20 cellular contexts compared by ENCODE assay signal in genomic region chr2:9837451-9837850, GRCh38. TPM values are rescaled to one million over a fixed set of nuclear protein-coding genes. Genes with fewer than 3 reads are reported as not detected.
A peak's percentile ranks its signal among the peaks of the same experiment; 100 is the strongest.
DNase-seq lines count a peak whose midpoint lies in the region; ATAC-seq, FAIRE-seq and TF ChIP-seq lines count a peak whose summit lies in the region.
"Had no signal": no experiment of that assay in that cellular context is flagged by ENCODE, and none has a peak within 500 bp of the region (broad histone marks: within the 10 kb centered on the region; RNA-seq: fewer than 3 reads in every experiment).

No MANE protein-coding gene starts in this region.

- H4K91ac ChIP-seq in mesenchymal stem cell (ENCODE audit: low read length) = no peak overlapping the region

- WGBS in mesenchymal stem cell = 96% methylated on average over 4 of the region's 4 CpGs
- 84 to 94% (median 92%) methylated on average over 4 of the region's 4 CpGs for WGBS in adrenal gland, 4 donors

- no peak overlapping the region for H2BK15ac ChIP-seq in mesenchymal stem cell (ENCODE audit: low read depth, poor library complexity, severe bottlenecking)

- DNase-seq in HFFc6 (no peak), bronchial epithelial cell (ENCODE audit: low read depth) (peak; percentile 58), mesenchymal stem cell (peak; percentile 15), HTR-8/SVneo (ENCODE audit: insufficient read length, low spot score) (no peak), adrenal gland (no peak), natural killer cell (no peak)
- no peak for DNase-seq in effector memory CD4-positive, alpha-beta T cell
- DNase-seq: CD8-positive, alpha-beta T cell; DMS53; EL; NCI-H1105 treated with DMSO at 0.1 percent for 48 hours; NCI-H1694 treated with DMSO at 0.1 percent for 48 hours; NCI-H2107; NCI-H345; NCI-H524 treated with DMSO at 0.1 percent for 48 hours; RPMI8226 had no signal

- no peak overlapping the region; the same call in 1 of the 2 replicates for H3K4me3 Mint-ChIP-seq in HFFc6
- H3K4me3 Mint-ChIP-seq in natural killer cell = no peak overlapping the region
- H3K4me3 Mint-ChIP-seq: CD8-positive, alpha-beta T cell; GM23338 had no signal

- H3K4ac ChIP-seq in mesenchymal stem cell (ENCODE audit: low read depth in 1 of 2, low read length in 2 of 2) = no peak overlapping the region

- H3K36me3 ChIP-seq in bronchial epithelial cell (ENCODE audit: control insufficient read depth, insufficient read depth, low read length) (no peaks in the 10 kb centered on the region), mesenchymal stem cell (ENCODE audit: control insufficient read depth in 1 of 2, insufficient read depth in 2 of 2, low read depth in 1 of 2, low read length in 2 of 2) (no peaks in the 10 kb centered on the region), skeletal muscle tissue (ENCODE audit: control insufficient read depth in 3 of 3, insufficient read depth in 3 of 3, low read length in 3 of 3) (no peaks in the 10 kb centered on the region), adrenal gland (replicated peaks in 1 of 2) (no peaks in the 10 kb centered on the region)
- no peaks in the 10 kb centered on the region for H3K36me3 ChIP-seq in effector memory CD4-positive, alpha-beta T cell (ENCODE audit: control insufficient read depth, insufficient read depth, low read length)
- H3K36me3 ChIP-seq: BLaER1 treated with 17β-estradiol and CSF1 and Interleukin-3, amounts not matched to agents 10 nM and 100 nM had no signal

- H2BK12ac ChIP-seq in mesenchymal stem cell (ENCODE audit: low read length in 2 of 2) = no peak overlapping the region

- no peak overlapping the region for H2BK120ac ChIP-seq in mesenchymal stem cell (ENCODE audit: low read depth, low read length)

- H3K4me3 ChIP-seq in bronchial epithelial cell (ENCODE audit: low read depth, low read length) = no peak overlapping the region
- no peak overlapping the region for H3K4me3 ChIP-seq in mesenchymal stem cell (ENCODE audit: insufficient read depth in 1 of 2, low read depth in 1 of 2, low read length in 2 of 2)
- H3K4me3 ChIP-seq in skeletal muscle tissue (ENCODE audit: low read length in 3 of 3) = no peak overlapping the region
- no peak overlapping the region for H3K4me3 ChIP-seq in adrenal gland
- no peak overlapping the region for H3K4me3 ChIP-seq in effector memory CD4-positive, alpha-beta T cell (ENCODE audit: insufficient read depth, low read depth, low read length, poor library complexity, severe bottlenecking)
- H3K4me3 ChIP-seq: BLaER1 treated with 17β-estradiol and CSF1 and Interleukin-3, amounts not matched to agents 10 nM and 100 nM; GM12878; GM23338 had no signal

- H3K36me3 Mint-ChIP-seq in HFFc6 (ENCODE audit: low read depth) = no peaks in the 10 kb centered on the region
- H3K36me3 Mint-ChIP-seq in natural killer cell = no peaks in the 10 kb centered on the region
- H3K36me3 Mint-ChIP-seq: CD8-positive, alpha-beta T cell had no signal

- H2AFZ ChIP-seq in mesenchymal stem cell (ENCODE audit: low read depth, low read length) = no peak overlapping the region
- H2AFZ ChIP-seq: GM23338 had no signal

- H3K4me1 ChIP-seq in mesenchymal stem cell (ENCODE audit: control insufficient read depth, insufficient read depth, low read depth, low read length) (no peaks in the 10 kb centered on the region), skeletal muscle tissue (ENCODE audit: control insufficient read depth in 3 of 3, insufficient read depth in 3 of 3, low read length in 3 of 3) (peaks cover 3 to 14% (median 7%) of the 10 kb centered on the region in 3 donors), adrenal gland (replicated peaks in 1 of 2) (no peaks in the 10 kb centered on the region)
- H3K4me1 ChIP-seq in effector memory CD4-positive, alpha-beta T cell (ENCODE audit: control insufficient read depth, insufficient read depth, low read length, poor library complexity, severe bottlenecking) = no peaks in the 10 kb centered on the region

- H3K27me3 Mint-ChIP-seq in HFFc6 (ENCODE audit: insufficient read depth) = no peaks in the 10 kb centered on the region; the same call in 1 of the 2 replicates
- H3K27me3 Mint-ChIP-seq in natural killer cell (ENCODE audit: low read depth in 2 of 2) = peaks cover 4% of the 10 kb centered on the region in 2 donors

- no peak overlapping the region for H3K18ac ChIP-seq in mesenchymal stem cell (ENCODE audit: low read depth in 1 of 2, low read length in 2 of 2)

- H3K9ac ChIP-seq in mesenchymal stem cell (ENCODE audit: low read length) (peak overlapping the region; percentile 2), skeletal muscle tissue (ENCODE audit: low read depth in 1 of 3, low read length in 3 of 3) (no peak overlapping the region)
- H3K9ac ChIP-seq: BLaER1 treated with 17β-estradiol and CSF1 and Interleukin-3, amounts not matched to agents 10 nM and 100 nM had no signal

- H3K27ac Mint-ChIP-seq in HFFc6 = peak overlapping the region; percentile 74
- no peak overlapping the region for H3K27ac Mint-ChIP-seq in natural killer cell
- H3K27ac Mint-ChIP-seq: CD8-positive, alpha-beta T cell; GM23338 had no signal

- FAIRE-seq in bronchial epithelial cell (lab: Jason Lieb, UNC) (no peak), HTR-8/SVneo (lab: Jason Lieb, UNC) (no peak)
- FAIRE-seq: GM12878 had no signal

- TF ChIP-seq CTCF in HFFc6 (IDR thresholded peaks at IDR 0.05) (no peak), bronchial epithelial cell (IDR thresholded peaks at IDR 0.05; ENCODE audit: insufficient read depth, low read length, severe bottlenecking) (no peak), adrenal gland (IDR thresholded peaks at IDR 0.05) (no peak), natural killer cell (IDR thresholded peaks at IDR 0.05) (no peak)

- H2AK5ac ChIP-seq in mesenchymal stem cell (ENCODE audit: low read length, severe bottlenecking) = no peak overlapping the region

- intact Hi-C loops in adrenal gland (cut with DNase I) (no loop called here), natural killer cell (cut with micrococcal nuclease) (no loop called here)

- no peak for ATAC-seq in natural killer cell
- ATAC-seq: CD8-positive, alpha-beta T cell; GM12878; GM23338 had no signal

- H3K79me1 ChIP-seq in mesenchymal stem cell (replicated peaks; ENCODE audit: low read length, poor library complexity, severe bottlenecking) = no peaks in the 10 kb centered on the region

- H3K27me3 ChIP-seq in bronchial epithelial cell (ENCODE audit: control insufficient read depth, insufficient read depth, low read length) (no peaks in the 10 kb centered on the region), mesenchymal stem cell (ENCODE audit: control insufficient read depth in 1 of 2, insufficient read depth in 1 of 2, low read length in 2 of 2) (no peaks in the 10 kb centered on the region), skeletal muscle tissue (ENCODE audit: control insufficient read depth in 3 of 3, insufficient read depth in 3 of 3, low read length in 3 of 3) (no peaks in the 10 kb centered on the region), adrenal gland (no peaks in the 10 kb centered on the region)
- no peaks in the 10 kb centered on the region for H3K27me3 ChIP-seq in effector memory CD4-positive, alpha-beta T cell (replicated peaks; ENCODE audit: control insufficient read depth, insufficient read depth, low read length, poor library complexity, severe bottlenecking)
- H3K27me3 ChIP-seq: BLaER1 treated with 17β-estradiol and CSF1 and Interleukin-3, amounts not matched to agents 10 nM and 100 nM had no signal

- no peak overlapping the region for H3K23ac ChIP-seq in mesenchymal stem cell (ENCODE audit: low read length in 2 of 2)

- H3K9me3 Mint-ChIP-seq in HFFc6 (no peaks in the 10 kb centered on the region), natural killer cell (no peaks in the 10 kb centered on the region)
- H3K9me3 Mint-ChIP-seq: CD8-positive, alpha-beta T cell; GM23338 had no signal

- TF ChIP-seq POLR2A in adrenal gland (IDR thresholded peaks at IDR 0.05) = no peak

- no peak overlapping the region for H3K27ac ChIP-seq in mesenchymal stem cell (ENCODE audit: low read length, poor library complexity, severe bottlenecking)
- peak overlapping the region; percentile 44 for H3K27ac ChIP-seq in skeletal muscle tissue (ENCODE audit: low read depth, low read length)
- no peak overlapping the region for H3K27ac ChIP-seq in adrenal gland
- H3K27ac ChIP-seq in effector memory CD4-positive, alpha-beta T cell (ENCODE audit: insufficient read depth, low read length, poor library complexity, severe bottlenecking) = no peak overlapping the region
- H3K27ac ChIP-seq: BLaER1 treated with 17β-estradiol and CSF1 and Interleukin-3, amounts not matched to agents 10 nM and 100 nM had no signal

- no peak overlapping the region for H2BK5ac ChIP-seq in mesenchymal stem cell (ENCODE audit: low read depth, low read length, poor library complexity, severe bottlenecking)

- H4K8ac ChIP-seq in mesenchymal stem cell (ENCODE audit: low read length) = no peak overlapping the region

- H3K4me2 ChIP-seq in mesenchymal stem cell (ENCODE audit: low read length, poor library complexity, severe bottlenecking) = no peak overlapping the region
- H3K4me2 ChIP-seq: BLaER1 treated with 17β-estradiol and CSF1 and Interleukin-3, amounts not matched to agents 10 nM and 100 nM; GM23338 had no signal

- no peaks in the 10 kb centered on the region for H3K9me3 ChIP-seq in mesenchymal stem cell (ENCODE audit: control insufficient read depth, low read length)
- no peaks in the 10 kb centered on the region for H3K9me3 ChIP-seq in skeletal muscle tissue (ENCODE audit: control insufficient read depth in 3 of 3, low read length in 3 of 3)
- no peaks in the 10 kb centered on the region for H3K9me3 ChIP-seq in adrenal gland (replicated peaks in 1 of 3)
- H3K9me3 ChIP-seq in effector memory CD4-positive, alpha-beta T cell (ENCODE audit: control insufficient read depth, low read length) = no peaks in the 10 kb centered on the region
- H3K9me3 ChIP-seq: BLaER1 treated with 17β-estradiol and CSF1 and Interleukin-3, amounts not matched to agents 10 nM and 100 nM had no signal

- peaks cover 27% of the 10 kb centered on the region for H3K4me1 Mint-ChIP-seq in HFFc6 (ENCODE audit: low read depth)
- H3K4me1 Mint-ChIP-seq in natural killer cell = peaks cover 0 to 3% of the 10 kb centered on the region in 2 donors
- H3K4me1 Mint-ChIP-seq: GM23338 had no signal

- no peak overlapping the region for H3K14ac ChIP-seq in mesenchymal stem cell (ENCODE audit: low read length in 2 of 2)

RNA-seq across cellular contexts. Expression of gene TAF1B, which starts 5.8 kb away (rescaled TPM):
- 10 to 100 TPM; 17.3 to 24.0 (median 22.3) TPM for total RNA-seq in HFFc6 (2021; fragmentation: NEBNext Ultra II Directional; extraction: Animal tissue kit (Norgen Biotek cat#: 25700))
- total RNA-seq in bronchial epithelial cell = 28.7 and 30.5 TPM in 2 replicates
- 12.1 TPM for polyA plus RNA-seq in mesenchymal stem cell (2013, experiment 1 of 2)
- 12.5 TPM for polyA plus RNA-seq in mesenchymal stem cell (2013, experiment 2 of 2)
- total RNA-seq in skeletal muscle tissue = 36.5 TPM
- 10 to 100 TPM in 7 of 8 donors, 1 to 10 TPM in 1; 9.2 to 18.9 (median 15.2) TPM for total RNA-seq in adrenal gland
- 10 to 100 TPM in 1 of 3 donors, 1 to 10 TPM in 2; 3.1 to 15.6 (median 3.8) TPM for polyA plus RNA-seq in adrenal gland
- total RNA-seq in natural killer cell = 10 to 100 TPM; 24.8 to 40.8 (median 26.8) TPM

Comparison
In these comparisons a context has a peak if more than half of its experiments do, and no peak if none do; other contexts are left out.
1. DNase-seq: peak in bronchial epithelial cell (single experiment) and mesenchymal stem cell (single experiment); none in HFFc6 (single experiment), HTR-8/SVneo (single experiment), adrenal gland (0 of 7), natural killer cell (single experiment) and effector memory CD4-positive, alpha-beta T cell (0 of 3).